Comparison of ENCODE assay signal across 18 cellular contexts in the genomic region with DNA sequence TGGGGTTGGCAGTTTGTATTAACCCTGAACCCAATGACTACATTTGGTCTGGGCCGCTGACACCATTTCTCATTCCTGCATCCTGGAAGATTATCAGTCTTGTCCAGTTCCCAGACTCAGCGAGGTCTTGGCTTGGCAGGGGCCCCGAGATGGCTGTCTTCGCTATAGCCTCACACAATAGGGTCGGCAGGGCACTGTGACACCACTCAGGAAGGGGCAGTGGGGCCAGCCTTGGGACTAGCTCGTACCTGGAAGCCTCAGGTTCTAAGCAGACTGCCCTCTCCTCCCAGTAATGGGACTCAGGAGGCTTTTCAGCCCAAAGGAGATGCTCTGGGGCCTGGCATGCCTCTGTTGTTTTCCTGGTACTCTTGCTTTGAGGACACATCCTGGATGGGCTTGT. TPM values are rescaled to one million over a fixed set of nuclear protein-coding genes. Genes with fewer than 3 reads are reported as not detected.
DNase-seq lines count a peak whose midpoint lies in the region; ATAC-seq and TF ChIP-seq lines count a peak whose summit lies in the region.
"Had no signal": no experiment of that assay in that cellular context is flagged by ENCODE, and none has a peak within 500 bp of the region (broad histone marks: within the 10 kb centered on the region; RNA-seq: fewer than 3 reads in every experiment).

No MANE protein-coding gene starts in this region.

- ATAC-seq in T-helper 17 cell: no peak
- no peak for ATAC-seq in left ventricle myocardium superior
- no peak for ATAC-seq in GM18870 (IDR thresholded peaks at IDR 0.05; ENCODE audit: unreplicated experiment)
- ATAC-seq: Panc1 had no signal

- H3K9me3 Mint-ChIP-seq in activated naive CD4-positive, alpha-beta T cell treated with anti-CD3 and anti-CD28 coated beads, Interleukin-2, amount 50 U/mL, for 24 hours: no peaks in the 10 kb centered on the region

- H3K4me1 Mint-ChIP-seq in activated naive CD4-positive, alpha-beta T cell treated with anti-CD3 and anti-CD28 coated beads, Interleukin-2, amount 50 U/mL, for 24 hours: peaks cover 93% of the 10 kb centered on the region
- H3K4me1 Mint-ChIP-seq in T-helper 17 cell: peaks cover 69% of the 10 kb centered on the region

- peaks cover 15 to 68% (median 39%) of the 10 kb centered on the region in 4 donors for H3K4me1 ChIP-seq in stomach
- H3K4me1 ChIP-seq: HAP-1 had no signal

- H3K27ac Mint-ChIP-seq in activated naive CD4-positive, alpha-beta T cell treated with anti-CD3 and anti-CD28 coated beads, Interleukin-2, amount 50 U/mL, for 24 hours: peak overlapping the region; percentile 82
- H3K27ac Mint-ChIP-seq in T-helper 17 cell: peak overlapping the region; percentile 54

- intact Hi-C loops in left ventricle myocardium superior (cut with micrococcal nuclease) (no loop called here), stomach (cut with DNase I; ENCODE audit: low total_unique reads) (loop anchor here (5.0 kb wide), 1 partner anchor 178 kb away; a partner anchor contains a TSS)

- peaks cover 10% of the 10 kb centered on the region for H3K36me3 Mint-ChIP-seq in activated naive CD4-positive, alpha-beta T cell treated with anti-CD3 and anti-CD28 coated beads, Interleukin-2, amount 50 U/mL, for 24 hours
- peaks cover 8% of the 10 kb centered on the region for H3K36me3 Mint-ChIP-seq in T-helper 17 cell (ENCODE audit: low read depth)

- H3K27me3 ChIP-seq in stomach: no peaks in the 10 kb centered on the region
- H3K27me3 ChIP-seq: esophagus muscularis mucosa had no signal

- H3K36me3 ChIP-seq in stomach: peaks cover 17 to 79% (median 71%) of the 10 kb centered on the region in 4 donors

- DNase-seq in activated naive CD4-positive, alpha-beta T cell treated with anti-CD3 and anti-CD28 coated beads, Interleukin-2, amount 50 U/mL, for 16 hours: no peak
- DNase-seq in T-helper 17 cell: no peak
- peak; percentile 8 for DNase-seq in left ventricle myocardium superior
- DNase-seq in stomach: no peak
- no peak for DNase-seq in NCI-H2171 (lab: John Stamatoyannopoulos, UW)
- no peak for DNase-seq in NCI-H146 treated with DMSO at 0.1 percent for 48 hours (lab: John Stamatoyannopoulos, UW; ENCODE audit: unreplicated experiment)
- DNase-seq: DMS153, hypothalamus, Kasumi-1, NCI-H146, NCI-H524, occipital lobe, small intestine had no signal

- TF ChIP-seq CTCF in stomach (IDR thresholded peaks at IDR 0.05): no peak

- no peak for TF ChIP-seq POLR2A in stomach (IDR thresholded peaks at IDR 0.05)

- 80 to 90% (median 81%) methylated on average over 1 to 6 of the region's 6 CpGs for WGBS in stomach, 5 donors

- H3K9me3 ChIP-seq in T-helper 17 cell (ENCODE audit: control insufficient read depth, low read length, poor library complexity, severe bottlenecking): no peaks in the 10 kb centered on the region
- H3K9me3 ChIP-seq in stomach: no peaks in the 10 kb centered on the region
- H3K9me3 ChIP-seq: esophagus muscularis mucosa, HAP-1 had no signal

- no peak overlapping the region for H3K4me3 ChIP-seq in stomach
- H3K4me3 ChIP-seq: esophagus muscularis mucosa, HAP-1 had no signal

- no peaks in the 10 kb centered on the region for H3K27me3 Mint-ChIP-seq in activated naive CD4-positive, alpha-beta T cell treated with anti-CD3 and anti-CD28 coated beads, Interleukin-2, amount 50 U/mL, for 24 hours
- no peaks in the 10 kb centered on the region for H3K27me3 Mint-ChIP-seq in T-helper 17 cell

- TF ChIP-seq EP300 in stomach (IDR thresholded peaks at IDR 0.05): no peak

- H3K27ac ChIP-seq in stomach: peak overlapping the region in 4 of 5 donors; percentile 17 to 50 (median 28)

- no peak overlapping the region for H3K4me3 Mint-ChIP-seq in activated naive CD4-positive, alpha-beta T cell treated with anti-CD3 and anti-CD28 coated beads, Interleukin-2, amount 50 U/mL, for 24 hours
- H3K4me3 Mint-ChIP-seq in T-helper 17 cell: peak overlapping the region; percentile 92

RNA-seq across cellular contexts. Expression of a gene that starts 9.1 kb away (rescaled TPM):
- total RNA-seq in T-helper 17 cell (10 to 100 TPM; 35.5 to 36.5 TPM), left ventricle myocardium superior (36.2 TPM), stomach (10 to 100 TPM; 18.7 to 73.0 (median 34.3) TPM)
- 10 to 100 TPM; 34.5 to 60.1 (median 60.1) TPM for polyA plus RNA-seq in stomach

RNA-seq across cellular contexts. Expression of a gene that starts 26.7 kb away (rescaled TPM):
- total RNA-seq in T-helper 17 cell (1 to 10 TPM; 2.2 to 2.9 TPM), left ventricle myocardium superior (0.07 TPM), stomach (under 1 TPM in 2 of 5 donors, not detected in 3; 0.37 to 0.58 TPM)
- polyA plus RNA-seq in stomach: under 1 TPM in 2 of 3 donors, not detected in 1; 0.06 to 0.15 TPM
